In genomic region chr18:75208836-75209128, GRCh38 we compare ENCODE assay signal across 8 cellular contexts. TPM values are rescaled to one million over a fixed set of nuclear protein-coding genes. Genes with fewer than 3 reads are reported as not detected.
DNase-seq lines count a peak whose midpoint lies in the region; ATAC-seq and TF ChIP-seq lines count a peak whose summit lies in the region.

No MANE protein-coding gene starts in this region.

- H3K4me3 ChIP-seq in WERI-Rb-1 (ENCODE audit: low read depth, low read length) (peak overlapping the region; percentile 52), left ventricle myocardium inferior (peak overlapping the region; percentile 85), smooth muscle cell (peak overlapping the region; percentile 91)

- peaks cover 83% of the 10 kb centered on the region for H3K79me2 ChIP-seq in smooth muscle cell (ENCODE audit: low read depth)

- peak; percentile 8 for ATAC-seq in HG02852 (IDR thresholded peaks at IDR 0.05; ENCODE audit: unreplicated experiment)

- DNase-seq in DMS79 treated with DMSO at 0.1 percent for 48 hours (lab: John Stamatoyannopoulos, UW) (peak; percentile 35), DMS79 (lab: John Stamatoyannopoulos, UW) (no peak), WERI-Rb-1 (no peak), left ventricle myocardium inferior (peak; percentile 60), smooth muscle cell (lab: John Stamatoyannopoulos, UW; ENCODE audit: unreplicated experiment) (no peak), NCI-H2171 (lab: John Stamatoyannopoulos, UW) (no peak), HEK293T (ENCODE audit: extremely low spot score) (no peak)

- H3K4me1 ChIP-seq in left ventricle myocardium inferior (peaks cover 86% of the 10 kb centered on the region), smooth muscle cell (ENCODE audit: low read depth) (peaks cover 33% of the 10 kb centered on the region)

- TF ChIP-seq CTCF in WERI-Rb-1 (IDR thresholded peaks at IDR 0.05; ENCODE audit: low read depth, low read length) = no peak
- no peak for TF ChIP-seq CTCF in left ventricle myocardium inferior (IDR thresholded peaks at IDR 0.05; ENCODE audit: borderline replicate concordance)
- TF ChIP-seq CTCF in smooth muscle cell (IDR thresholded peaks at IDR 0.05; ENCODE audit: borderline replicate concordance, insufficient read depth, poor library complexity, severe bottlenecking) = no peak

- H3K27ac ChIP-seq in WERI-Rb-1 (peak overlapping the region; percentile 97), left ventricle myocardium inferior (replicated peaks) (peak overlapping the region; percentile 99), smooth muscle cell (ENCODE audit: low read depth) (peak overlapping the region; percentile 82)

- H3F3A ChIP-seq in smooth muscle cell (ENCODE audit: low read depth) = peaks cover 17% of the 10 kb centered on the region

- peak overlapping the region; percentile 96 for H3K4me2 ChIP-seq in smooth muscle cell

- no peak overlapping the region for H2AFZ ChIP-seq in smooth muscle cell (ENCODE audit: low read depth)

- POLR2A ChIA-PET in HEK293T (lab: Yijun Ruan, JAX) = interaction anchor here (1.0 to 1.1 kb wide), 2 partner anchors 14 to 200 kb away, joined by 3 read pairs; no protein-coding TSS in a partner anchor

- peak overlapping the region; percentile 58 for H3K9ac ChIP-seq in smooth muscle cell (ENCODE audit: low read depth)

- CTCF ChIA-PET in HEK293T (lab: Yijun Ruan, JAX) = no interaction called here

- intact Hi-C loops in left ventricle myocardium inferior (cut with micrococcal nuclease) = no loop called here

- H3K36me3 ChIP-seq in WERI-Rb-1 (no peaks in the 10 kb centered on the region), left ventricle myocardium inferior (no peaks in the 10 kb centered on the region), smooth muscle cell (ENCODE audit: low read depth) (no peaks in the 10 kb centered on the region)

- WGBS in smooth muscle cell (ENCODE audit: low lambda C conversion rate) = 0% methylated on average over 10 of the region's 34 CpGs

- H4K20me1 ChIP-seq in smooth muscle cell (ENCODE audit: low read depth) = peaks cover 62% of the 10 kb centered on the region

- H3K9me3 ChIP-seq in WERI-Rb-1 (ENCODE audit: severe bottlenecking) = no peaks in the 10 kb centered on the region
- no peaks in the 10 kb centered on the region for H3K9me3 ChIP-seq in left ventricle myocardium inferior (replicated peaks)
- H3K9me3 ChIP-seq in smooth muscle cell (replicated peaks; ENCODE audit: low read depth) = no peaks in the 10 kb centered on the region

- H3K27me3 ChIP-seq in WERI-Rb-1 (ENCODE audit: insufficient read depth, low read depth, severe bottlenecking) = no peaks in the 10 kb centered on the region
- H3K27me3 ChIP-seq in left ventricle myocardium inferior (ENCODE audit: low read depth) = no peaks in the 10 kb centered on the region
- H3K27me3 ChIP-seq in smooth muscle cell (ENCODE audit: low read depth) = no peaks in the 10 kb centered on the region

TF ChIP-seq in HEK293T, 16 proteins besides CTCF, POLR2A, EP300 and RAD21:
- TF ChIP-seq FOXA1 (IDR thresholded peaks at IDR 0.05) (no peak), SP1 (IDR thresholded peaks at IDR 0.05) (no peak), NFRKB (IDR thresholded peaks at IDR 0.05) (no peak), CTBP1 (IDR thresholded peaks at IDR 0.05; ENCODE audit: borderline replicate concordance) (no peak), FOXK2 (IDR thresholded peaks at IDR 0.05) (no peak), SUZ12 (IDR thresholded peaks at IDR 0.05) (no peak), TARDBP (IDR thresholded peaks at IDR 0.05) (no peak), BHLHE40 (IDR thresholded peaks at IDR 0.05; ENCODE audit: borderline replicate concordance) (no peak), FOXM1 (IDR thresholded peaks at IDR 0.05; ENCODE audit: borderline replicate concordance) (no peak), ELF4 (IDR thresholded peaks at IDR 0.05) (no peak), HDGF (IDR thresholded peaks at IDR 0.05; ENCODE audit: borderline replicate concordance) (no peak), ZNF384 (IDR thresholded peaks at IDR 0.05) (no peak), LEF1 (IDR thresholded peaks at IDR 0.05; ENCODE audit: borderline replicate concordance) (no peak), ARNT (IDR thresholded peaks at IDR 0.05) (no peak)
TF ChIP-seq in HEK293T: peak in this region for 0.

RNA-seq across cellular contexts. Expression of gene PTGR3, which starts 0.2 kb away (rescaled TPM):
- total RNA-seq in left ventricle myocardium inferior (77.3 TPM), smooth muscle cell (32.9 and 35.0 TPM in 2 replicates)
- 29.6 and 29.7 TPM in 2 replicates for polyA plus RNA-seq in smooth muscle cell

RNA-seq across cellular contexts. Expression of gene TSHZ1, which starts 1.8 kb away (rescaled TPM):
- 24.6 TPM for total RNA-seq in left ventricle myocardium inferior
- 25.1 and 26.1 TPM in 2 replicates for total RNA-seq in smooth muscle cell
- 20.7 and 21.3 TPM in 2 replicates for polyA plus RNA-seq in smooth muscle cell

Comparison
In these comparisons a context has a peak if more than half of its experiments do, and no peak if none do; other contexts are left out.
1. DNase-seq: peak in DMS79 treated with DMSO at 0.1 percent for 48 hours (single experiment) and left ventricle myocardium inferior (single experiment); none in DMS79 (single experiment), WERI-Rb-1 (single experiment), smooth muscle cell (single experiment), NCI-H2171 (single experiment) and HEK293T (single experiment).
2. Peak in every context shown above with its lines, with median percentiles within 50 percentile points of each other: H3K27ac ChIP-seq and H3K4me3 ChIP-seq.